Comparison of ENCODE assay signal across 8 cellular contexts in genomic region chr20:19784511-19785172, GRCh38. TPM values are rescaled to one million over a fixed set of nuclear protein-coding genes. Genes with fewer than 3 reads are reported as not detected.
DNase-seq lines count a peak whose midpoint lies in the region; ATAC-seq, FAIRE-seq and TF ChIP-seq lines count a peak whose summit lies in the region.

No MANE protein-coding gene starts in this region.

- no peak overlapping the region for H2AFZ ChIP-seq in Loucy (ENCODE audit: low read length)

- no peaks in the 10 kb centered on the region for H4K20me1 ChIP-seq in Loucy (ENCODE audit: insufficient read depth, low read length, poor library complexity, severe bottlenecking)

- H3K9me3 Mint-ChIP-seq in natural killer cell: no peaks in the 10 kb centered on the region
- H3K9me3 Mint-ChIP-seq in natural killer cell treated with Interleukin-12 subunit alpha and Interleukin-12 subunit beta and Interleukin-15 and Interleukin-18, amount 100 ng/mL, for 72 hours: no peaks in the 10 kb centered on the region

- peaks cover 0 to 6% of the 10 kb centered on the region in 2 donors for H3K4me1 Mint-ChIP-seq in natural killer cell
- no peaks in the 10 kb centered on the region for H3K4me1 Mint-ChIP-seq in natural killer cell treated with Interleukin-12 subunit alpha and Interleukin-12 subunit beta and Interleukin-15 and Interleukin-18, amount 100 ng/mL, for 72 hours (ENCODE audit: low read depth in 2 of 2)

- intact Hi-C loops in natural killer cell (cut with micrococcal nuclease) (loop anchor here (1.0 kb wide), 1 partner anchor 211 kb away; no protein-coding TSS in a partner anchor), left colon (cut with DNase I, micrococcal nuclease) (loop anchor here in 1 of 2 donors (2.0 to 10.0 kb wide), 2 partner anchors 90 to 210 kb away; no protein-coding TSS in a partner anchor)

- peaks cover 9% of the 10 kb centered on the region in 2 donors for H3K27me3 Mint-ChIP-seq in natural killer cell (ENCODE audit: low read depth in 2 of 2)
- H3K27me3 Mint-ChIP-seq in natural killer cell treated with Interleukin-12 subunit alpha and Interleukin-12 subunit beta and Interleukin-15 and Interleukin-18, amount 100 ng/mL, for 72 hours: peaks cover 16 to 25% of the 10 kb centered on the region in 2 donors

- no peaks in the 10 kb centered on the region for H3K9me3 ChIP-seq in Loucy (ENCODE audit: insufficient read depth, low read depth, low read length)

- ATAC-seq in natural killer cell (peak in 2 of 3 donors; percentile 40 to 60), left colon (peak; percentile 80), HG03097 (IDR thresholded peaks at IDR 0.05; ENCODE audit: low FRiP score, unreplicated experiment) (no peak)
- ATAC-seq in natural killer cell treated with Interleukin-12 subunit alpha and Interleukin-12 subunit beta and Interleukin-15 and Interleukin-18, amount 100 ng/mL, for 72 hours: no peak

- no peak for DNase-seq in natural killer cell
- DNase-seq in natural killer cell treated with Interleukin-12 subunit alpha and Interleukin-12 subunit beta and Interleukin-15 and Interleukin-18, amount 100 ng/mL, for 72 hours (ENCODE audit: low spot score): no peak
- DNase-seq in RCC 7860 (ENCODE audit: low spot score): peak; percentile 66
- DNase-seq in cerebellum (ENCODE audit: low spot score): peak; percentile 28
- DNase-seq in left colon: peak; percentile 41 to 47
- DNase-seq in stimulated activated CD8-positive, alpha-beta memory T cell treated with anti-CD3 and anti-CD28 coated beads, Interleukin-4, amount 100 ng/mL, for 48 hours: peak; percentile 45

- peak overlapping the region; percentile 38 for H3K4me2 ChIP-seq in Loucy (ENCODE audit: low read depth, low read length, poor library complexity, severe bottlenecking)

- H3K27me3 ChIP-seq in Loucy (ENCODE audit: insufficient read depth, low read length, poor library complexity, severe bottlenecking): no peaks in the 10 kb centered on the region

- H3K79me2 ChIP-seq in Loucy (ENCODE audit: insufficient read depth, low read length): no peaks in the 10 kb centered on the region

- H3K9ac ChIP-seq in Loucy (ENCODE audit: low read depth, low read length, poor library complexity, severe bottlenecking): no peak overlapping the region

- peak; percentile 62 for FAIRE-seq in RCC 7860 (lab: Jason Lieb, UNC)

- no peaks in the 10 kb centered on the region for H3K9me2 ChIP-seq in Loucy (replicated peaks; ENCODE audit: low read depth, low read length)

- peaks cover 23% of the 10 kb centered on the region for H3K4me1 ChIP-seq in Loucy (ENCODE audit: insufficient read depth, low read length, poor library complexity, severe bottlenecking)

- TF ChIP-seq CTCF in natural killer cell (IDR thresholded peaks at IDR 0.05): peak; percentile 57
- TF ChIP-seq CTCF in Loucy (conservative IDR thresholded peaks at IDR 0.05; ENCODE audit: low read length): peak; percentile 86

- H3K4me3 Mint-ChIP-seq in natural killer cell: no peak overlapping the region
- no peak overlapping the region for H3K4me3 Mint-ChIP-seq in natural killer cell treated with Interleukin-12 subunit alpha and Interleukin-12 subunit beta and Interleukin-15 and Interleukin-18, amount 100 ng/mL, for 72 hours

- H3K36me3 Mint-ChIP-seq in natural killer cell: no peaks in the 10 kb centered on the region
- H3K36me3 Mint-ChIP-seq in natural killer cell treated with Interleukin-12 subunit alpha and Interleukin-12 subunit beta and Interleukin-15 and Interleukin-18, amount 100 ng/mL, for 72 hours: no peaks in the 10 kb centered on the region

- no peaks in the 10 kb centered on the region for H3K36me3 ChIP-seq in Loucy (ENCODE audit: insufficient read depth, low read length)

- H3F3A ChIP-seq in Loucy (ENCODE audit: low read depth): no peaks in the 10 kb centered on the region

- H3K4me3 ChIP-seq in Loucy (ENCODE audit: low read length, poor library complexity, severe bottlenecking): no peak overlapping the region

- H3K27ac Mint-ChIP-seq in natural killer cell: no peak overlapping the region
- H3K27ac Mint-ChIP-seq in natural killer cell treated with Interleukin-12 subunit alpha and Interleukin-12 subunit beta and Interleukin-15 and Interleukin-18, amount 100 ng/mL, for 72 hours: no peak overlapping the region

RNA-seq across cellular contexts. Expression of gene RIN2, which starts 26.6 kb away (rescaled TPM):
- total RNA-seq in natural killer cell: 1 to 10 TPM in 2 of 3 donors, under 1 TPM in 1; 0.72 to 2.7 (median 2.7) TPM
- not detected for total RNA-seq in natural killer cell treated with Interleukin-12 subunit alpha and Interleukin-12 subunit beta and Interleukin-15 and Interleukin-18, amount 100 ng/mL, for 72 hours
- total RNA-seq in cerebellum: 37.4 TPM
- total RNA-seq in left colon: 10 to 100 TPM; 72.3 to 97.8 TPM

Comparison
In these comparisons a context has a peak if more than half of its experiments do, and no peak if none do; other contexts are left out.
1. ATAC-seq: peak in natural killer cell (2 of 3) and left colon (single experiment); none in natural killer cell treated with Interleukin-12 subunit alpha and Interleukin-12 subunit beta and Interleukin-15 and Interleukin-18, amount 100 ng/mL, for 72 hours (0 of 2) and HG03097 (single experiment).
2. DNase-seq: peak in RCC 7860 (single experiment), cerebellum (single experiment), left colon (2 of 2) and stimulated activated CD8-positive, alpha-beta memory T cell treated with anti-CD3 and anti-CD28 coated beads, Interleukin-4, amount 100 ng/mL, for 48 hours (single experiment); none in natural killer cell (single experiment) and natural killer cell treated with Interleukin-12 subunit alpha and Interleukin-12 subunit beta and Interleukin-15 and Interleukin-18, amount 100 ng/mL, for 72 hours (single experiment).
3. RNA of gene RIN2, which starts 26.6 kb away (total RNA-seq): 72.3 to 97.8 TPM in left colon and 37.4 TPM in cerebellum (single experiment); 0.72 to 2.7 TPM in natural killer cell and not detected in natural killer cell treated with Interleukin-12 subunit alpha and Interleukin-12 subunit beta and Interleukin-15 and Interleukin-18, amount 100 ng/mL, for 72 hours; every median in the first group is over 10 times any median in the second.